ENCODE assay signal across 8 cellular contexts in the genomic region with DNA sequence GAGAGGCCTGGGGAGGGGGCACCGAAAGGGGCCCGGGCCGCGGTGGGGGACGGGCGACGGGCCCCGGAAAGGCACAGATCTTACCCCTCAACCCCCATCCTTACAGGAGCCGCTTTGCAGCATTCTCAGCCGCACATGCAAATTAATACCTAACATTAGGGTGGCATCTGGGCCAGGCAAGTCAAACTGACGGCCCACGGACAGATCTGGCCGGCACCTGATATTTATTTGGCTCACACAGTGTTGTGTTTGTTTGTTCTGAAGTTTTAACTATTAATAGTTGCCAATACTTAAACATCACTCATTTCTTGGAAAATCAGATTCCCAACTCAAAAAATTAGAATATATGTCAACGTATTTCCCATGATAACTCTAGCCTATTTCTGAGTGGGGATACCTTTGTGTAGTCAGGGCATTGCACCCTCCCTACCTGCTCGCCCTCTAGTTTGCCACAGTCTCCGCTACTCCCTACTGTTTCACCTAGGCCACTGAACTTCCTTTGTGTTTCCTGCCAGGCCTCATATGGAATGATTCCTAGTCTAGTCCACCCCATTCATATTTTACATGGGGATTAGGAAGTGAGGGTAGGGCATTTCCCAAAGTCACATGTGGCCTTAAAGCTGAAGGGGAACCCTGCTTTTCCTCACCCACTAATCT.
DNase-seq lines count a peak whose midpoint lies in the region; ATAC-seq lines count a peak whose summit lies in the region.

No MANE protein-coding gene starts in this region.

- H3K27ac Mint-ChIP-seq in activated naive CD4-positive, alpha-beta T cell treated with anti-CD3 and anti-CD28 coated beads, Interleukin-2, amount 10 ng/mL, durations not matched to agents 7 days and 5 days, result peak overlapping the region; percentile 69
- H3K27ac Mint-ChIP-seq in activated T-helper 17 cell treated with anti-CD3 and anti-CD28 coated beads, Interleukin-2, amount 50 U/mL, for 72 hours, result no peak overlapping the region
- H3K27ac Mint-ChIP-seq in immature natural killer cell, result peak overlapping the region in 3 of 6 donors; percentile 34 to 41 (median 37)

- peaks cover 54% of the 10 kb centered on the region for H3K27me3 Mint-ChIP-seq in activated naive CD4-positive, alpha-beta T cell treated with anti-CD3 and anti-CD28 coated beads, Interleukin-2, amount 10 ng/mL, durations not matched to agents 7 days and 5 days
- H3K27me3 Mint-ChIP-seq in activated T-helper 17 cell treated with anti-CD3 and anti-CD28 coated beads, Interleukin-2, amount 50 U/mL, for 72 hours, result peaks cover 4% of the 10 kb centered on the region
- peaks cover 2 to 6% (median 5%) of the 10 kb centered on the region in 3 donors for H3K27me3 Mint-ChIP-seq in immature natural killer cell (ENCODE audit: low read depth in 3 of 3)

- CTCF ChIA-PET in activated naive CD4-positive, alpha-beta T cell treated with anti-CD3 and anti-CD28 coated beads, Interleukin-2, amount 10 ng/mL, durations not matched to agents 7 days and 5 days (lab: Charles Lee), result no interaction called here

- peaks cover 9% of the 10 kb centered on the region for H3K4me1 Mint-ChIP-seq in activated naive CD4-positive, alpha-beta T cell treated with anti-CD3 and anti-CD28 coated beads, Interleukin-2, amount 10 ng/mL, durations not matched to agents 7 days and 5 days
- peaks cover 5% of the 10 kb centered on the region for H3K4me1 Mint-ChIP-seq in activated T-helper 17 cell treated with anti-CD3 and anti-CD28 coated beads, Interleukin-2, amount 50 U/mL, for 72 hours
- H3K4me1 Mint-ChIP-seq in immature natural killer cell, result peaks cover 4 to 9% of the 10 kb centered on the region in 2 donors

- H3K9me3 Mint-ChIP-seq in activated naive CD4-positive, alpha-beta T cell treated with anti-CD3 and anti-CD28 coated beads, Interleukin-2, amount 10 ng/mL, durations not matched to agents 7 days and 5 days, result no peaks in the 10 kb centered on the region
- no peaks in the 10 kb centered on the region for H3K9me3 Mint-ChIP-seq in activated T-helper 17 cell treated with anti-CD3 and anti-CD28 coated beads, Interleukin-2, amount 50 U/mL, for 72 hours
- H3K9me3 Mint-ChIP-seq in immature natural killer cell, result no peaks in the 10 kb centered on the region

- peak overlapping the region; percentile 54 for H3K4me3 Mint-ChIP-seq in activated naive CD4-positive, alpha-beta T cell treated with anti-CD3 and anti-CD28 coated beads, Interleukin-2, amount 10 ng/mL, durations not matched to agents 7 days and 5 days
- H3K4me3 Mint-ChIP-seq in activated T-helper 17 cell treated with anti-CD3 and anti-CD28 coated beads, Interleukin-2, amount 50 U/mL, for 72 hours, result peak overlapping the region; percentile 62
- H3K4me3 Mint-ChIP-seq in immature natural killer cell, result peak overlapping the region; percentile 66 to 83 (median 74)

- DNase-seq in activated naive CD4-positive, alpha-beta T cell treated with anti-CD3 and anti-CD28 coated beads, Interleukin-2, amount 10 ng/mL, durations not matched to agents 7 days and 5 days, result no peak
- no peak for DNase-seq in activated naive CD4-positive, alpha-beta T cell (lab: John Stamatoyannopoulos, UW)
- DNase-seq in immature natural killer cell, result no peak
- peak in 1 of 49 donors; percentile 39 for DNase-seq in substantia nigra (lab: John Stamatoyannopoulos, UW)
- no peak for DNase-seq in cortex of kidney (lab: John Stamatoyannopoulos, UW)
- no peak for DNase-seq in NCI-H1092 treated with DMSO at 0.1 percent for 48 hours (lab: John Stamatoyannopoulos, UW)

- ATAC-seq in HG03095 (IDR thresholded peaks at IDR 0.05; ENCODE audit: unreplicated experiment), result peak; percentile 41
- peak; percentile 21 for ATAC-seq in activated T-helper 17 cell treated with anti-CD3 and anti-CD28 coated beads, Interleukin-2, amount 50 U/mL, for 72 hours (replicated peaks)

- peak overlapping the region; percentile 69 for H3K27ac ChIP-seq in substantia nigra (ENCODE audit: low read depth, low read length, poor library complexity, severe bottlenecking)

- no peaks in the 10 kb centered on the region for H3K36me3 Mint-ChIP-seq in activated naive CD4-positive, alpha-beta T cell treated with anti-CD3 and anti-CD28 coated beads, Interleukin-2, amount 10 ng/mL, durations not matched to agents 7 days and 5 days
- no peaks in the 10 kb centered on the region for H3K36me3 Mint-ChIP-seq in activated T-helper 17 cell treated with anti-CD3 and anti-CD28 coated beads, Interleukin-2, amount 50 U/mL, for 72 hours (ENCODE audit: low read depth)
- no peaks in the 10 kb centered on the region for H3K36me3 Mint-ChIP-seq in immature natural killer cell
